ENCODE assay signal across 11 cellular contexts in the genomic region with DNA sequence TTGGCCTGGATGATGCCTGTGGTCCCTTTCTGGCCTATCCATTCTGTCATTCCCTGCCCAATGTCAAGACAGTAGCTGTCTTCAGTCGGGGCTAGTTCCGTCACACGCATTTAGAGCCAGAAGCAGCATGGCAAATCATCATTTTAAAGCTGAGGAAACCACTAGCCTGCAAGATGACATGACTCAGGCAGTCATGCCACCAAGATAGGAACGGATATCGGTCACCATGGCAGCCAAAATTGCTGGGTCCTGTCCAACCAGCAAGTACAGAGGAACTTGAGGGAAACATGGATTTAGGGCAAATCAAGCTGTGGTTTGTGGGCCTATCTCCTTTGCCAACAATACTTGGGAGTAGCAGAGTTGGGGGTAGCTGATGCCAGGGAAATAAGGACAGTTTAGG.
DNase-seq lines count a peak whose midpoint lies in the region; ATAC-seq and TF ChIP-seq lines count a peak whose summit lies in the region.
"Had no signal": no experiment of that assay in that cellular context is flagged by ENCODE, and none has a peak within 500 bp of the region (broad histone marks: within the 10 kb centered on the region; RNA-seq: fewer than 3 reads in every experiment).

No MANE protein-coding gene starts in this region.

- TF ChIP-seq CTCF in fibroblast of the aortic adventitia (IDR thresholded peaks at IDR 0.05; ENCODE audit: insufficient read depth, low read length): no peak

- H3K27me3 ChIP-seq in skeletal muscle satellite cell (ENCODE audit: control insufficient read depth, insufficient read depth, low read length): no peaks in the 10 kb centered on the region

- no peak for ATAC-seq in HG02759 (IDR thresholded peaks at IDR 0.05; ENCODE audit: unreplicated experiment)
- ATAC-seq: stimulated activated naive CD8-positive, alpha-beta T cell treated with anti-CD3 and anti-CD28 coated beads, Interleukin-15, amount 100 ng/mL, for 72 hours had no signal

- peaks cover 14% of the 10 kb centered on the region for H3K4me1 ChIP-seq in skeletal muscle satellite cell (ENCODE audit: control insufficient read depth, insufficient read depth, low read length)

- H3K9ac ChIP-seq in skeletal muscle satellite cell (ENCODE audit: low read depth, low read length): no peak overlapping the region

- H3K9me3 ChIP-seq in skeletal muscle satellite cell (replicated peaks; ENCODE audit: low read length): no peaks in the 10 kb centered on the region
- H3K9me3 ChIP-seq: HAP-1 had no signal

- H3K36me3 ChIP-seq in skeletal muscle satellite cell (ENCODE audit: insufficient read depth, low read length): no peaks in the 10 kb centered on the region

- peak overlapping the region; percentile 8 for H3K4me2 ChIP-seq in skeletal muscle satellite cell (ENCODE audit: low read length)

- H3K4me3 ChIP-seq in fibroblast of the aortic adventitia (ENCODE audit: low read depth, low read length) (no peak overlapping the region), skeletal muscle satellite cell (ENCODE audit: low read length) (no peak overlapping the region)
- H3K4me3 ChIP-seq: HAP-1 had no signal

- DNase-seq in H4 (ENCODE audit: low spot score) (peak; percentile 29), UCSD-AML1 (lab: John Stamatoyannopoulos, UW; ENCODE audit: unreplicated experiment) (peak; percentile 59), fibroblast of the aortic adventitia (ENCODE audit: low read depth) (peak; percentile 22), NCI-H1048 (lab: John Stamatoyannopoulos, UW) (no peak), HCEC 1CT (no peak)
- DNase-seq: activated naive CD4-positive, alpha-beta T cell treated with Interleukin-2 at 50 U/mL for 16 hours; NCI-H446 treated with DMSO at 0.1 percent for 48 hours; stimulated activated naive CD8-positive, alpha-beta T cell treated with anti-CD3 and anti-CD28 coated beads, Interleukin-15, amount 100 ng/mL, for 72 hours had no signal

Comparison
In these comparisons a context has a peak if more than half of its experiments do, and no peak if none do; other contexts are left out.
1. DNase-seq: peak in H4 (single experiment), UCSD-AML1 (single experiment) and fibroblast of the aortic adventitia (single experiment); none in NCI-H1048 (single experiment) and HCEC 1CT (single experiment).